ENCODE assay signal across 1 cellular context in genomic region chr20:17327185-17327780, GRCh38.
TF ChIP-seq lines count a peak whose summit lies in the region.

No MANE protein-coding gene starts in this region.

TF ChIP-seq in IMR-90, 13 proteins besides CTCF, POLR2A, EP300 and RAD21 (continued from another document):
- TF ChIP-seq BHLHE40 (IDR thresholded peaks at IDR 0.05; ENCODE audit: low read depth, low read length) (no peak), FOS (IDR thresholded peaks at IDR 0.05; ENCODE audit: low read depth, low read length) (no peak), USF2 (IDR thresholded peaks at IDR 0.05; ENCODE audit: low read depth, low read length) (no peak), MXI1 (IDR thresholded peaks at IDR 0.05; ENCODE audit: borderline replicate concordance, low read depth, low read length) (no peak), CEBPB (IDR thresholded peaks at IDR 0.05; ENCODE audit: low read depth, low read length) (no peak), NFE2L2 (IDR thresholded peaks at IDR 0.05; ENCODE audit: low read depth, low read length) (no peak), ELK1 (IDR thresholded peaks at IDR 0.05; ENCODE audit: borderline replicate concordance, low read depth, low read length) (no peak)
